Comparison of ENCODE assay signal across 1 cellular context in genomic region chr18:50297621-50298442, GRCh38.
TF ChIP-seq lines count a peak whose summit lies in the region.

No MANE protein-coding gene starts in this region.

TF ChIP-seq in HepG2, 621 proteins besides CTCF, POLR2A, EP300 and RAD21:
- TF ChIP-seq RFX3 (CRISPR knock-in tag; IDR thresholded peaks at IDR 0.05) (0 out of 2 replicates have a peak, but pooled peaks have one; percentile 24), GABPA (IDR thresholded peaks at IDR 0.05; ENCODE audit: low read depth, low read length) (peak; percentile 27; the same call in 1 of the 2 replicates), GABPA (CRISPR knock-in tag; IDR thresholded peaks at IDR 0.05; ENCODE audit: low read depth) (peak; percentile 84), ARID5B (CRISPR knock-in tag; IDR thresholded peaks at IDR 0.05) (no peak)
